ENCODE assay signal across 1 cellular context in genomic region chr2:156156580-156156979, GRCh38.
TF ChIP-seq lines count a peak whose summit lies in the region.

No MANE protein-coding gene starts in this region.

TF ChIP-seq in H1, 55 proteins besides CTCF, POLR2A, EP300 and RAD21 (continued from another document):
- no peak for TF ChIP-seq MAFK (IDR thresholded peaks at IDR 0.05; ENCODE audit: low read depth, low read length)
- no peak for TF ChIP-seq ASH2L (IDR thresholded peaks at IDR 0.05; ENCODE audit: low read length)
- no peak for TF ChIP-seq CREB1 (IDR thresholded peaks at IDR 0.05)
